In the genomic region with DNA sequence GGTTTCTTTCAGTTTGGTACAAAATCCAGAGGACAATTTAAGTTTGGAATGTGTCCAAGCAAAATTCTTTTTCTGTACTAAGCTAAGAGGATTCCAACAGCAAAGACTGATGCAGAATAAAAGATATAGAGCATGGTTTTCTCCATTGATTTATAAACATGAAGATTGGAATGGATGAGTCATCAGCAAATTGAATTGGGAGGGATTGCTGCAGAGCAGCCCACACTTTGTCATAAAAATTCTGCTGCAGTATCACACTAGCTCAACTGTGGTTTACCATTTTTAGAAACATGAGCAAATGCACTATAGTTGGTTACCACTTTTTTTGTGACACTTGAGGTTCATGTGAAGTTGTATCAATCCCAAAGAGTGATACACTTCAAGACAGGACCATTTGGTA, we compare ENCODE assay signal across 1 cellular context.
TF ChIP-seq lines count a peak whose summit lies in the region.

No MANE protein-coding gene starts in this region.

TF ChIP-seq in GM12878, 131 proteins besides CTCF, POLR2A, EP300 and RAD21:
- TF ChIP-seq IRF4 (IDR thresholded peaks at IDR 0.05; ENCODE audit: low read depth, low read length) (no peak), NBN (IDR thresholded peaks at IDR 0.05) (no peak), STAT3 (IDR thresholded peaks at IDR 0.05; ENCODE audit: low read depth, low read length) (no peak), PRDM15 (CRISPR knock-in tag; IDR thresholded peaks at IDR 0.05) (no peak), NR2F1 (conservative IDR thresholded peaks at IDR 0.05) (no peak), TCF3 (IDR thresholded peaks at IDR 0.05; ENCODE audit: borderline replicate concordance, insufficient read depth, low read depth, low read length) (no peak), NFYA (IDR thresholded peaks at IDR 0.05; ENCODE audit: borderline replicate concordance, low read depth, low read length) (no peak), ATF2 (IDR thresholded peaks at IDR 0.05; ENCODE audit: low read length) (peak; percentile 27; the same call in 1 of the 2 replicates), NFIC (IDR thresholded peaks at IDR 0.05; ENCODE audit: low read depth, low read length) (peak; percentile 50; the same call in 1 of the 2 replicates), JUNB (IDR thresholded peaks at IDR 0.05) (peak; percentile 46; the same call in 1 of the 2 replicates), MEF2A (IDR thresholded peaks at IDR 0.05; ENCODE audit: insufficient read depth, low read depth, low read length) (peak; percentile 49; the same call in 1 of the 2 replicates), RUNX3 (IDR thresholded peaks at IDR 0.05; ENCODE audit: low read length) (peak; percentile 89), ZSCAN29 (IDR thresholded peaks at IDR 0.05) (no peak), LARP7 (IDR thresholded peaks at IDR 0.05) (no peak), SMAD5 (IDR thresholded peaks at IDR 0.05; ENCODE audit: low read depth) (no peak), GABPA (IDR thresholded peaks at IDR 0.05; ENCODE audit: low read depth) (no peak), HDGF (IDR thresholded peaks at IDR 0.05) (no peak), SIN3A (IDR thresholded peaks at IDR 0.05; ENCODE audit: low read depth, low read length) (no peak), DPF2 (IDR thresholded peaks at IDR 0.05) (no peak)
TF ChIP-seq in GM12878: peak in this region for 5.
